In genomic region chr6:16518265-16518664, GRCh38 we compare ENCODE assay signal across 30 cellular contexts.
DNase-seq lines count a peak whose midpoint lies in the region; ATAC-seq and TF ChIP-seq lines count a peak whose summit lies in the region.
"Had no signal": no experiment of that assay in that cellular context is flagged by ENCODE, and none has a peak within 500 bp of the region (broad histone marks: within the 10 kb centered on the region; RNA-seq: fewer than 3 reads in every experiment).

No MANE protein-coding gene starts in this region.

- H3K36me3 Mint-ChIP-seq in WTC11, result no peaks in the 10 kb centered on the region

- H3K9ac ChIP-seq in IMR-90 (ENCODE audit: low read depth, low read length), result no peak overlapping the region

- in situ Hi-C loops in IMR-90 (cut with MboI; ENCODE audit: low sequenced_read_pairs), result loop anchor here (10.0 kb wide), 1 partner anchor 567 kb away; no protein-coding TSS in a partner anchor

- CTCF ChIA-PET in IMR-90 (lab: Yijun Ruan, JAX), result no interaction called here
- CTCF ChIA-PET in WTC11 (lab: Charles Lee), result interaction anchor here (1.9 kb wide), 1 partner anchor 244 kb away, joined by 15 read pairs; the partner anchor contains the start of gene ATXN1

- H2AFZ ChIP-seq in IMR-90 (replicated peaks; ENCODE audit: low read length, poor library complexity), result no peak overlapping the region

- H4K91ac ChIP-seq in IMR-90 (ENCODE audit: insufficient read depth, low read depth, low read length), result no peak overlapping the region

- H3K4me3 Mint-ChIP-seq in WTC11, result no peak overlapping the region
- H3K4me3 Mint-ChIP-seq: activated T-cell treated with anti-CD3 and anti-CD28 coated beads, Interleukin-2, amount 50 U/mL, for 72 hours; stimulated activated naive CD8-positive, alpha-beta T cell treated with anti-CD3 and anti-CD28 coated beads, Interleukin-15, Interleukin-2, amounts not matched to agents 100 ng/mL and 50 ng/mL, for 24 hours had no signal

- H4K8ac ChIP-seq in IMR-90 (ENCODE audit: low read depth in 2 of 2, low read length in 2 of 2), result no peak overlapping the region

- no peak overlapping the region for H3K27ac ChIP-seq in IMR-90 (ENCODE audit: insufficient read depth, low read length)
- H3K27ac ChIP-seq: epithelial cell of prostate, HL-60, spleen, tibial artery had no signal

- H2BK20ac ChIP-seq in IMR-90 (ENCODE audit: low read depth, low read length), result no peak overlapping the region

- H3K4me2 ChIP-seq in IMR-90 (ENCODE audit: low read depth, low read length), result no peak overlapping the region

- H3K9me3 Mint-ChIP-seq in WTC11, result no peaks in the 10 kb centered on the region
- H3K9me3 Mint-ChIP-seq: activated naive CD4-positive, alpha-beta T cell treated with anti-CD3 and anti-CD28 coated beads, Interleukin-2, amount 50 U/mL, for 72 hours; activated T-cell treated with anti-CD3 and anti-CD28 coated beads, Interleukin-2, amount 50 U/mL, for 72 hours; stimulated activated naive CD8-positive, alpha-beta T cell treated with anti-CD3 and anti-CD28 coated beads, Interleukin-15, Interleukin-2, amounts not matched to agents 100 ng/mL and 50 ng/mL, for 24 hours had no signal

- POLR2A ChIA-PET in IMR-90 (lab: Charles Lee; ENCODE audit: unreplicated experiment) (no interaction called here), WTC11 (lab: Charles Lee) (no interaction called here)

- no peak overlapping the region for H3K56ac ChIP-seq in IMR-90 (ENCODE audit: extremely low read depth, insufficient read depth, low read length)

- ATAC-seq in IMR-90 (ENCODE audit: low read depth) (no peak), WTC11 (peak; percentile 71), mucosa of descending colon (peak; percentile 37), HG03460 (IDR thresholded peaks at IDR 0.05; ENCODE audit: unreplicated experiment) (no peak)
- ATAC-seq: activated naive CD4-positive, alpha-beta T cell treated with anti-CD3 and anti-CD28 coated beads, Interleukin-2, amount 50 U/mL, for 72 hours; activated T-cell treated with anti-CD3 and anti-CD28 coated beads, Interleukin-2, amount 50 U/mL, for 72 hours; SK-N-SH treated with all-trans-retinoic acid at 6 μM for 48 hours had no signal

- TSS peak; percentile 8 for BruUV-seq in IMR-90 (replicated peaks; lab: Mats Ljungman, UMichigan)

- no peak overlapping the region for H4K5ac ChIP-seq in IMR-90 (ENCODE audit: low read depth, low read length)

- no peak for TF ChIP-seq POLR2A in IMR-90 (IDR thresholded peaks at IDR 0.05; ENCODE audit: low read depth, low read length)

- no peaks in the 10 kb centered on the region for H3K27me3 Mint-ChIP-seq in WTC11 (ENCODE audit: low read depth)
- H3K27me3 Mint-ChIP-seq: IgD-negative memory B cell; stimulated activated naive CD8-positive, alpha-beta T cell treated with anti-CD3 and anti-CD28 coated beads, Interleukin-15, Interleukin-2, amounts not matched to agents 100 ng/mL and 50 ng/mL, for 24 hours had no signal

- intact Hi-C loops in IMR-90 (cut with micrococcal nuclease) (loop anchor here (10.0 kb wide), 1 partner anchor 447 kb away; no protein-coding TSS in a partner anchor), mucosa of descending colon (cut with DNase I, micrococcal nuclease) (loop anchor here (5.0 to 10.0 kb wide), 2 partner anchors 244 to 247 kb away; partner anchors contain the start of gene ATXN1 (in 2 of the 2))

- H3K4me1 Mint-ChIP-seq in WTC11, result peaks cover 25% of the 10 kb centered on the region

- no peak overlapping the region for H3K18ac ChIP-seq in IMR-90 (ENCODE audit: low read depth, low read length)

- H3K9me1 ChIP-seq in IMR-90 (ENCODE audit: insufficient read depth, low read length), result peaks cover 17% of the 10 kb centered on the region

- no peak overlapping the region for H3K23ac ChIP-seq in IMR-90 (ENCODE audit: low read depth, low read length)

- H3K14ac ChIP-seq in IMR-90 (replicated peaks; ENCODE audit: low read depth, low read length), result no peak overlapping the region

- H2AK5ac ChIP-seq in IMR-90 (ENCODE audit: low read depth, low read length), result no peak overlapping the region

- H2BK120ac ChIP-seq in IMR-90 (ENCODE audit: low read depth, low read length), result no peak overlapping the region

- no CpG with 5 or more reads among the region's 5 CpGs for WGBS in IMR-90 (ENCODE audit: extremely low coverage in 2 of 2, insufficient read length in 1 of 2), 2 experiments

- H3K4me1 ChIP-seq in IMR-90 (ENCODE audit: control insufficient read depth, insufficient read depth, low read length) (peaks cover 3% of the 10 kb centered on the region; the same call in 1 of the 2 replicates), mucosa of descending colon (ENCODE audit: low read depth) (peaks cover 11% of the 10 kb centered on the region)

- H3K27me3 ChIP-seq in IMR-90 (ENCODE audit: control insufficient read depth, insufficient read depth, low read length), result no peaks in the 10 kb centered on the region
- H3K27me3 ChIP-seq: MG63, spleen, tibial artery had no signal

- no peak overlapping the region for H3K4ac ChIP-seq in IMR-90 (ENCODE audit: low read depth, low read length)

- peak; percentile 2 for TF ChIP-seq CTCF in GM12865 (IDR thresholded peaks at IDR 0.05; ENCODE audit: insufficient read depth, low read depth, low read length, missing control alignments)
- TF ChIP-seq CTCF in IMR-90 (conservative IDR thresholded peaks at IDR 0.05; ENCODE audit: low read depth, low read length), result no peak
- no peak for TF ChIP-seq CTCF in WTC11 (IDR thresholded peaks at IDR 0.05)
- TF ChIP-seq CTCF in mucosa of descending colon (IDR thresholded peaks at IDR 0.05), result no peak

- H3K27ac Mint-ChIP-seq in WTC11, result no peak overlapping the region
- H3K27ac Mint-ChIP-seq: activated naive CD4-positive, alpha-beta T cell treated with anti-CD3 and anti-CD28 coated beads, Interleukin-2, amount 50 U/mL, for 72 hours; IgD-negative memory B cell; stimulated activated naive CD8-positive, alpha-beta T cell treated with anti-CD3 and anti-CD28 coated beads, Interleukin-15, Interleukin-2, amounts not matched to agents 100 ng/mL and 50 ng/mL, for 24 hours had no signal

- no peak overlapping the region for H2BK5ac ChIP-seq in IMR-90 (ENCODE audit: low read depth, low read length, poor library complexity, severe bottlenecking)

- TF ChIP-seq RAD21 in IMR-90 (IDR thresholded peaks at IDR 0.05; ENCODE audit: low read length), result no peak

- H3K79me1 ChIP-seq in IMR-90 (ENCODE audit: low read depth in 1 of 2, low read length in 2 of 2), result peaks cover 2 to 16% of the 10 kb centered on the region in 2 experiments; a peak in 3 of 4 replicates

- peak; percentile 35 for DNase-seq in GM12865 (ENCODE audit: low read depth)
- no peak for DNase-seq in IMR-90
- DNase-seq in WTC11 (ENCODE audit: low spot score), result peak; percentile 26
- DNase-seq in mucosa of descending colon, result peak in 1 of 3 donors; percentile 31
- no peak for DNase-seq in stimulated activated CD4-positive, alpha-beta T cell treated with anti-CD3 and anti-CD28 coated beads, Interleukin-12 subunit alpha, Interleukin-12 subunit beta, amount 100 ng/mL, for 4 hours
- no peak for DNase-seq in hippocampal formation (lab: John Stamatoyannopoulos, UW)
- DNase-seq: activated CD4-positive, alpha-beta T cell treated with anti-CD3 and anti-CD28 coated beads for 1 hour; activated CD8-positive, alpha-beta memory T cell treated with anti-CD3 and anti-CD28 coated beads for 24 hours; activated T-cell treated with anti-CD3 and anti-CD28 coated beads, Interleukin-2, amount 50 U/mL, for 72 hours; aorta; COR-L47; DND-41; foreskin fibroblast; hypothalamus; islet precursor cell; MG63; NCI-H1436; NCI-H510A treated with DMSO at 0.1 percent for 48 hours; nucleus accumbens; spleen; stimulated activated CD4-positive, alpha-beta T cell treated with anti-CD3 and anti-CD28 coated beads, Interleukin-4, amount 100 ng/mL, for 24 hours; tibial artery had no signal

- no peak overlapping the region for H2AK9ac ChIP-seq in IMR-90 (replicated peaks; ENCODE audit: low read depth, low read length, poor library complexity)

- H3K4me3 ChIP-seq in GM12865 (ENCODE audit: low read depth, low read length) (no peak overlapping the region), IMR-90 (ENCODE audit: insufficient read depth, low read depth, low read length) (no peak overlapping the region), mucosa of descending colon (no peak overlapping the region)
- H3K4me3 ChIP-seq: lung, MG63, spleen, tibial artery had no signal

- dilution Hi-C loops in IMR-90 (cut with HindIII; ENCODE audit: low sequenced_read_pairs, unreplicated experiment), result no loop called here

- H2BK15ac ChIP-seq in IMR-90 (ENCODE audit: low read depth, low read length), result no peak overlapping the region

- H3K9me3 ChIP-seq in IMR-90 (ENCODE audit: control insufficient read depth, insufficient read depth, low read length) (no peaks in the 10 kb centered on the region), mucosa of descending colon (no peaks in the 10 kb centered on the region)
- H3K9me3 ChIP-seq: MG63, spleen, tibial artery had no signal

- peaks cover 7% of the 10 kb centered on the region; the same call in 1 of the 2 replicates for H4K20me1 ChIP-seq in IMR-90 (ENCODE audit: insufficient read depth, low read length)

- H3K36me3 ChIP-seq in IMR-90 (ENCODE audit: control insufficient read depth, insufficient read depth, low read length), result peaks cover 20% of the 10 kb centered on the region
- no peaks in the 10 kb centered on the region for H3K36me3 ChIP-seq in mucosa of descending colon (ENCODE audit: low read depth)
- H3K36me3 ChIP-seq: MG63 had no signal

TF ChIP-seq in IMR-90, 13 proteins besides CTCF, POLR2A, EP300 and RAD21:
- no peak for TF ChIP-seq MAFK (IDR thresholded peaks at IDR 0.05; ENCODE audit: low read depth, low read length)

TF ChIP-seq in WTC11, 78 proteins besides CTCF, POLR2A, EP300 and RAD21:
- TF ChIP-seq ZNF512 (CRISPR knock-in tag; IDR thresholded peaks at IDR 0.05; ENCODE audit: borderline replicate concordance) (no peak), MAX (CRISPR knock-in tag; IDR thresholded peaks at IDR 0.05) (no peak)

Comparison
In these comparisons a context has a peak if more than half of its experiments do, and no peak if none do; other contexts are left out.
1. DNase-seq: peak in GM12865 (single experiment) and WTC11 (single experiment); none in IMR-90 (single experiment), stimulated activated CD4-positive, alpha-beta T cell treated with anti-CD3 and anti-CD28 coated beads, Interleukin-12 subunit alpha, Interleukin-12 subunit beta, amount 100 ng/mL, for 4 hours (single experiment) and hippocampal formation (0 of 2).
2. ATAC-seq: peak in WTC11 (single experiment) and mucosa of descending colon (single experiment); none in IMR-90 (single experiment) and HG03460 (single experiment).